In genomic region chr18:54647176-54647575, GRCh38 we compare ENCODE assay signal across 9 cellular contexts. TPM values are rescaled to one million over a fixed set of nuclear protein-coding genes. Genes with fewer than 3 reads are reported as not detected.
DNase-seq lines count a peak whose midpoint lies in the region; ATAC-seq and TF ChIP-seq lines count a peak whose summit lies in the region.
"Had no signal": no experiment of that assay in that cellular context is flagged by ENCODE, and none has a peak within 500 bp of the region (broad histone marks: within the 10 kb centered on the region; RNA-seq: fewer than 3 reads in every experiment).

No MANE protein-coding gene starts in this region.

- no peaks in the 10 kb centered on the region for H3K36me3 ChIP-seq in GM06990 (ENCODE audit: control insufficient read depth, insufficient read depth, low read length)

- DNase-seq in GM06990 (ENCODE audit: extremely low read depth, insufficient read length) (no peak), Kasumi-1 (lab: John Stamatoyannopoulos, UW) (peak; percentile 71 to 80), astrocyte of the hippocampus (ENCODE audit: low read depth, low spot score) (peak; percentile 66), myocyte (ENCODE audit: low read depth) (peak; percentile 5)
- DNase-seq: activated naive CD8-positive, alpha-beta T cell treated with anti-CD3 and anti-CD28 coated beads, Interleukin-2, amount 50 U/mL, for 24 hours had no signal

- peak; percentile 55 for TF ChIP-seq CTCF in GM06990 (IDR thresholded peaks at IDR 0.05; ENCODE audit: insufficient read depth, low read length, poor library complexity, severe bottlenecking)

- H3K27me3 ChIP-seq in GM06990 (replicated peaks; ENCODE audit: control insufficient read depth, insufficient read depth, low read length) = no peaks in the 10 kb centered on the region

- ATAC-seq in HG02571 (IDR thresholded peaks at IDR 0.05; ENCODE audit: unreplicated experiment) (no peak), HG02623 (IDR thresholded peaks at IDR 0.05; ENCODE audit: unreplicated experiment) (no peak), HG02642 (IDR thresholded peaks at IDR 0.05; ENCODE audit: poor library complexity, unreplicated experiment) (no peak), GM19035 (IDR thresholded peaks at IDR 0.05; ENCODE audit: unreplicated experiment) (no peak)
- ATAC-seq: activated naive CD8-positive, alpha-beta T cell treated with anti-CD3 and anti-CD28 coated beads, Interleukin-2, amount 50 U/mL, for 24 hours had no signal

- H3K4me3 ChIP-seq in GM06990 (replicated peaks; ENCODE audit: low read depth, low read length) = no peak overlapping the region

RNA-seq across cellular contexts. Expression of gene DYNAP, which starts 56.1 kb away (rescaled TPM):
- total RNA-seq in myocyte = not detected in 2 replicates
- not detected for polyA plus RNA-seq in myocyte (2012)
